22 cellular contexts compared by ENCODE assay signal in genomic region chr20:59463541-59463940, GRCh38.
"Had no signal": no experiment of that assay in that cellular context is flagged by ENCODE, and none has a peak within 500 bp of the region (broad histone marks: within the 10 kb centered on the region; RNA-seq: fewer than 3 reads in every experiment).

No MANE protein-coding gene starts in this region.

- H3K36me3 ChIP-seq: colonic mucosa, esophagus muscularis mucosa, gastroesophageal sphincter, heart right ventricle, lower lobe of right lung, right lobe of liver, stomach, tibial artery had no signal

- H3K9me3 ChIP-seq: colonic mucosa, lower lobe of right lung, right lobe of liver had no signal

- H3K4me3 ChIP-seq: colonic mucosa, esophagus muscularis mucosa, gastroesophageal sphincter, heart right ventricle, lower lobe of right lung, right lobe of liver, smooth muscle cell, stomach, tibial artery had no signal

- H3K27me3 ChIP-seq: colonic mucosa, esophagus muscularis mucosa, foreskin keratinocyte, right lobe of liver had no signal

- DNase-seq: colonic mucosa; effector memory CD4-positive, alpha-beta T cell; foreskin keratinocyte; heart right ventricle; hypothalamus; immature natural killer cell; islet precursor cell; kidney glomerular epithelial cell; left ventricle myocardium superior; lower lobe of right lung; naive B cell; right lobe of liver; stimulated activated CD4-positive, alpha-beta T cell treated with anti-CD3 and anti-CD28 coated beads, Interleukin-2, amount 100 ng/mL, for 24 hours; stimulated activated CD4-positive, alpha-beta T cell treated with anti-CD3 and anti-CD28 coated beads, Interleukin-4, amount 100 ng/mL, for 24 hours; stimulated activated naive CD4-positive, alpha-beta T cell treated with Interleukin-2 at 50 U/mL for 16 hours; stomach; tibial artery had no signal

- ATAC-seq: foreskin keratinocyte; gastroesophageal sphincter; heart right ventricle; left ventricle myocardium superior; lower lobe of right lung; stimulated activated effector memory CD8-positive, alpha-beta T cell treated with anti-CD3 and anti-CD28 coated beads, Interleukin-12 subunit alpha, Interleukin-12 subunit beta, amount 100 ng/mL, for 72 hours had no signal

- H3K27ac ChIP-seq: colonic mucosa, esophagus muscularis mucosa, foreskin keratinocyte, gastroesophageal sphincter, heart right ventricle, lower lobe of right lung, parathyroid adenoma, right lobe of liver, stomach, tibial artery had no signal

- H3K4me1 ChIP-seq: colonic mucosa, esophagus muscularis mucosa, foreskin keratinocyte, gastroesophageal sphincter, heart right ventricle, lower lobe of right lung, parathyroid adenoma, right lobe of liver, stomach, tibial artery had no signal
